1 cellular context compared by ENCODE assay signal in genomic region chr14:31420319-31421081, GRCh38.
TF ChIP-seq lines count a peak whose summit lies in the region.

Gene HEATR5A (minus strand): TSS chr14:31420550. CDS start chr14:31402975, 17,575 bp downstream.

TF ChIP-seq in K562, 482 proteins besides CTCF, POLR2A, EP300 and RAD21 (continued from another document and continues in another):
- TF ChIP-seq ZBTB2 (IDR thresholded peaks at IDR 0.05) (no peak), YY1 (IDR thresholded peaks at IDR 0.05; ENCODE audit: borderline replicate concordance in 1 of 3, control insufficient read depth in 1 of 3, extremely low read depth in 1 of 3, insufficient read depth in 3 of 3, insufficient read length in 1 of 3, insufficient replicate concordance in 2 of 3, low read depth in 1 of 3, low read length in 2 of 3) (peak in 2 of 3 experiments; percentile 68 to 69), MEF2D (tag; conservative IDR thresholded peaks at IDR 0.05; ENCODE audit: low read depth) (peak; percentile 47), FOXP4 (CRISPR knock-in tag; IDR thresholded peaks at IDR 0.05; ENCODE audit: borderline replicate concordance) (no peak), ZNF717 (CRISPR knock-in tag; IDR thresholded peaks at IDR 0.05) (no peak), ELF2 (CRISPR knock-in tag; IDR thresholded peaks at IDR 0.05) (no peak), CREB3L1 (IDR thresholded peaks at IDR 0.05; ENCODE audit: borderline replicate concordance, low read depth) (peak; percentile 99), CCAR2 (IDR thresholded peaks at IDR 0.05; ENCODE audit: low read depth, low read length) (no peak), CBX1 (IDR thresholded peaks at IDR 0.05; ENCODE audit: low read depth) (peak; percentile 44; the same call in 1 of the 2 replicates), RNF219 (CRISPR knock-in tag; IDR thresholded peaks at IDR 0.05) (no peak), ELF4 (CRISPR knock-in tag; IDR thresholded peaks at IDR 0.05) (0 out of 2 replicates have a peak, but pooled peaks have one; percentile 26), MXI1 (IDR thresholded peaks at IDR 0.05; ENCODE audit: low read depth, low read length) (peak; percentile 45), ATF1 (CRISPR knock-in tag; IDR thresholded peaks at IDR 0.05) (no peak), ATF1 (tag; IDR thresholded peaks at IDR 0.05) (peak; percentile 74), TAF9B (IDR thresholded peaks at IDR 0.05; ENCODE audit: partially characterized antibody) (peak; percentile 46), KLF10 (CRISPR knock-in tag; IDR thresholded peaks at IDR 0.05) (no peak), U2AF1 (optimal IDR thresholded peaks at IDR 0.05; ENCODE audit: low read depth, low read length) (no peak), ZFP36 (IDR thresholded peaks at IDR 0.05; ENCODE audit: low read depth, low read length, partially characterized antibody) (no peak), SLC30A9 (CRISPR knock-in tag; IDR thresholded peaks at IDR 0.05) (no peak), EHMT2 (IDR thresholded peaks at IDR 0.05) (no peak), SP1 (CRISPR knock-in tag; IDR thresholded peaks at IDR 0.05) (peak; percentile 91), XRCC5 (IDR thresholded peaks at IDR 0.05; ENCODE audit: low read depth, low read length) (peak; percentile 90), DACH1 (IDR thresholded peaks at IDR 0.05; ENCODE audit: partially characterized antibody) (no peak), PHB2 (IDR thresholded peaks at IDR 0.05; ENCODE audit: low read depth) (no peak), BRD9 (IDR thresholded peaks at IDR 0.05; ENCODE audit: low read depth, partially characterized antibody) (no peak), ZFX (CRISPR knock-in tag; IDR thresholded peaks at IDR 0.05) (peak; percentile 81), BRF2 (IDR thresholded peaks at IDR 0.05; ENCODE audit: borderline replicate concordance, insufficient read depth, insufficient read length) (no peak), SIN3A (IDR thresholded peaks at IDR 0.05; ENCODE audit: borderline replicate concordance in 2 of 2, control insufficient read depth in 1 of 2, low read depth in 2 of 2, low read length in 2 of 2) (peak in 1 of 2 experiments; percentile 67; a peak in 3 of 4 replicates), STAT5A (IDR thresholded peaks at IDR 0.05; ENCODE audit: borderline replicate concordance, low read length) (peak; percentile 15; the same call in 1 of the 2 replicates), ZNF395 (CRISPR knock-in tag; IDR thresholded peaks at IDR 0.05) (peak; percentile 45; the same call in 1 of the 2 replicates), NCOR1 (IDR thresholded peaks at IDR 0.05) (0 out of 2 replicates have a peak, but pooled peaks have one; percentile 7), PCBP2 (IDR thresholded peaks at IDR 0.05; ENCODE audit: low read depth, low read length, poor library complexity, severe bottlenecking) (no peak), ATF7 (IDR thresholded peaks at IDR 0.05) (peak; percentile 79; the same call in 1 of the 2 replicates), ZNF280B (CRISPR knock-in tag; IDR thresholded peaks at IDR 0.05) (no peak), POLR2H (tag; IDR thresholded peaks at IDR 0.05; ENCODE audit: low read depth) (peak; percentile 71), ZBTB33 (CRISPR knock-in tag; IDR thresholded peaks at IDR 0.05) (peak; percentile 58; the same call in 1 of the 2 replicates), C11orf30 (IDR thresholded peaks at IDR 0.05; ENCODE audit: low read depth) (peak; percentile 33), HNRNPK (IDR thresholded peaks at IDR 0.05; ENCODE audit: low read depth, low read length, poor library complexity, severe bottlenecking) (no peak), MIER1 (IDR thresholded peaks at IDR 0.05; ENCODE audit: low read depth) (no peak), MCM5 (IDR thresholded peaks at IDR 0.05; ENCODE audit: low read depth) (no peak), SMARCA4 (IDR thresholded peaks at IDR 0.05) (no peak), NELFE (IDR thresholded peaks at IDR 0.05; ENCODE audit: insufficient read depth, insufficient read length) (no peak), TBL1XR1 (IDR thresholded peaks at IDR 0.05; ENCODE audit: low read length in 2 of 2) (peak in 1 of 2 experiments; percentile 75; a peak in 2 of 4 replicates), FOSL1 (tag; conservative IDR thresholded peaks at IDR 0.05) (peak; percentile 34), KDM5B (IDR thresholded peaks at IDR 0.05; ENCODE audit: insufficient replicate concordance, low read depth, low read length) (peak; percentile 99), FOXP1 (CRISPR knock-in tag; IDR thresholded peaks at IDR 0.05) (no peak), JUNB (CRISPR knock-in tag; conservative IDR thresholded peaks at IDR 0.05) (no peak), ZNF274 (IDR thresholded peaks at IDR 0.05; ENCODE audit: borderline replicate concordance, low read depth, low read length) (no peak), BACH1 (tag; IDR thresholded peaks at IDR 0.05) (no peak), ATF3 (IDR thresholded peaks at IDR 0.05) (no peak), ATF3 (CRISPR knock-in tag; conservative IDR thresholded peaks at IDR 0.05) (no peak)
